In genomic region chr20:31723282-31724078, GRCh38 we compare ENCODE assay signal across 8 cellular contexts. TPM values are rescaled to one million over a fixed set of nuclear protein-coding genes. Genes with fewer than 3 reads are reported as not detected.
DNase-seq lines count a peak whose midpoint lies in the region; ATAC-seq and TF ChIP-seq lines count a peak whose summit lies in the region.

No MANE protein-coding gene starts in this region.

- peaks cover 1% of the 10 kb centered on the region for H3K27me3 Mint-ChIP-seq in endothelial cell (ENCODE audit: unreplicated experiment)

- peak overlapping the region; percentile 80 for H3K4me3 ChIP-seq in HUES48 (ENCODE audit: low read depth, low read length)
- H3K4me3 ChIP-seq in mononuclear cell (ENCODE audit: low read length), result peak overlapping the region; percentile 79

- no peaks in the 10 kb centered on the region for H3K9me3 Mint-ChIP-seq in endothelial cell (ENCODE audit: unreplicated experiment)

- peak overlapping the region; percentile 98 for H3K27ac ChIP-seq in HUES48 (ENCODE audit: low read depth, low read length)

- peak; percentile 90 for DNase-seq in DMS 273 treated with DMSO at 0.1 percent for 48 hours (lab: John Stamatoyannopoulos, UW)
- DNase-seq in NOMO-1 treated with dmso at 0.1 percent for 144 hours (lab: John Stamatoyannopoulos, UW; ENCODE audit: unreplicated experiment), result peak; percentile 94
- DNase-seq in activated CD8-positive, alpha-beta memory T cell treated with anti-CD3 and anti-CD28 coated beads, Interleukin-2, amount 50 U/mL, for 4 hours, result peak; percentile 99
- DNase-seq in endothelial cell (ENCODE audit: low spot score), result peak; percentile 100
- DNase-seq in stimulated activated CD8-positive, alpha-beta memory T cell treated with anti-CD3 and anti-CD28 coated beads, Interleukin-2, amount 100 ng/mL, for 48 hours (ENCODE audit: low read depth in 2 of 2), result peak; percentile 98

- peak overlapping the region; percentile 90 for H3K4me3 Mint-ChIP-seq in endothelial cell (ENCODE audit: unreplicated experiment)

- peak overlapping the region; percentile 96 for H3K27ac Mint-ChIP-seq in endothelial cell (ENCODE audit: unreplicated experiment)

- peak; percentile 88 for ATAC-seq in GM21423 (IDR thresholded peaks at IDR 0.05; ENCODE audit: unreplicated experiment)

- H3K9me3 ChIP-seq in HUES48 (ENCODE audit: control insufficient read depth, insufficient read depth, low read length) (no peaks in the 10 kb centered on the region), mononuclear cell (ENCODE audit: low read depth, low read length) (no peaks in the 10 kb centered on the region)

- H3K36me3 ChIP-seq in HUES48 (ENCODE audit: control insufficient read depth, insufficient read depth, low read length), result peaks cover 15% of the 10 kb centered on the region

- H3K9ac ChIP-seq in HUES48 (ENCODE audit: low read depth, low read length), result peak overlapping the region; percentile 96

- TF ChIP-seq CTCF in endothelial cell (IDR thresholded peaks at IDR 0.05; ENCODE audit: unreplicated experiment), result peak; percentile 93

- no peaks in the 10 kb centered on the region for H3K27me3 ChIP-seq in HUES48 (ENCODE audit: control insufficient read depth, insufficient read depth, low read length)
- H3K27me3 ChIP-seq in mononuclear cell (ENCODE audit: insufficient read depth, low read length), result no peaks in the 10 kb centered on the region

- H3K4me1 Mint-ChIP-seq in endothelial cell (ENCODE audit: unreplicated experiment), result peaks cover 40% of the 10 kb centered on the region

- H3K36me3 Mint-ChIP-seq in endothelial cell (ENCODE audit: low read depth, unreplicated experiment), result peaks cover 7% of the 10 kb centered on the region

- peaks cover 32% of the 10 kb centered on the region for H3K4me1 ChIP-seq in HUES48 (ENCODE audit: control insufficient read depth, insufficient read depth, low read length)
- H3K4me1 ChIP-seq in mononuclear cell (ENCODE audit: insufficient read depth, low read length), result peaks cover 55% of the 10 kb centered on the region

RNA-seq across cellular contexts. Expression of gene BCL2L1, which starts 0.8 kb away (rescaled TPM):
- total RNA-seq in endothelial cell (ENCODE audit: unreplicated experiment) (52.9 TPM), mononuclear cell (37.6 TPM)

RNA-seq across cellular contexts. Expression of gene TPX2, which starts 15.6 kb away (rescaled TPM):
- total RNA-seq in endothelial cell (ENCODE audit: unreplicated experiment) (27.2 TPM), mononuclear cell (1.7 TPM)

Comparison
In these comparisons a context has a peak if more than half of its experiments do, and no peak if none do; other contexts are left out.
1. Peak in every context shown above with its lines: DNase-seq, ATAC-seq, H3K4me3 ChIP-seq and H3K27ac ChIP-seq.
2. RNA of gene TPX2, which starts 15.6 kb away (total RNA-seq): 27.2 TPM in endothelial cell (single experiment); 1.7 TPM in mononuclear cell (single experiment); every median in the first group is over 10 times any median in the second.